Comparison of ENCODE assay signal across 15 cellular contexts in the genomic region with DNA sequence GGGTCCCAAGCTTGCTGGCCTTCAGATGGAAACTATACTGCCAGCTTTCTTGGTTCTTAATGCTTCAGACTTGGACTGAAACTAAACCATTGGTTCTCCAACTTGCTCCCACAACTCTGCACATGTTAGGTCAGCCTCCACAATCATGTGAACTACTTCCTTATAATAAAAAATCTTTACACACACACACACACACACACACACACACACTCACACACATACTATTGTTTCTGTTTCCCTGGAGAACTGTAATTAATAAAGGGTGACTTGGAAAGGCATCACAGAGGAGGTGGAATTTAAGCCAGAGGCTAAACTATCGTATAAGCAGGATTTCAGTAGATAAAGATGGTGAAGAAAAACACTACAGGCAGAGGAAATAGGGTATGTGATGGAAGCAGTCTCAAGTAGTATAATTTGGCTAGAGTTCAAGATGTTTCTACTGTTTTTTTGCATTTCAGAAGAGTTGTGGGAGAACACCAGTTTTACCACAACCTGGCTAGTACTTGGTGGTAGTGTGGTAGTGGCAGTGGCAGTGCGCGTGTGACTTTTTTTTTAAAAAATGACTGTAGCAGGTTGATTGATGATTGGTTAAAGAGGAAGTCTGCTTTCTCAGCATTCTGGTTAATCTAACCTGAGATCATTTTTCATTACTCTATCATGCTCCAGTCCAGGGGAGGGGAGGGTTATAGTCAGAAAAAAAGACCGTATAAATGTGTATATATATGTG.
A peak's percentile ranks its signal among the peaks of the same experiment; 100 is the strongest.
DNase-seq lines count a peak whose midpoint lies in the region; ATAC-seq and TF ChIP-seq lines count a peak whose summit lies in the region.
"Had no signal": no experiment of that assay in that cellular context is flagged by ENCODE, and none has a peak within 500 bp of the region (broad histone marks: within the 10 kb centered on the region; RNA-seq: fewer than 3 reads in every experiment).

No MANE protein-coding gene starts in this region.

- H3K36me3 ChIP-seq in mucosa of descending colon (ENCODE audit: low read depth) (no peaks in the 10 kb centered on the region), suprapubic skin (no peaks in the 10 kb centered on the region)

- peaks cover 29% of the 10 kb centered on the region for H3K9me3 Mint-ChIP-seq in activated CD4-positive, alpha-beta memory T cell treated with anti-CD3 and anti-CD28 coated beads, Interleukin-2, amount 10 ng/mL, durations not matched to agents 7 days and 5 days

- H3K36me3 Mint-ChIP-seq in activated CD4-positive, alpha-beta memory T cell treated with anti-CD3 and anti-CD28 coated beads, Interleukin-2, amount 10 ng/mL, durations not matched to agents 7 days and 5 days (ENCODE audit: low read depth) = peaks cover 45% of the 10 kb centered on the region

- 44% methylated on average over 4 of the region's 4 CpGs for WGBS in suprapubic skin

- no peak for TF ChIP-seq CTCF in HFF-Myc (IDR thresholded peaks at IDR 0.05; ENCODE audit: low read depth, low read length, missing control alignments)
- TF ChIP-seq CTCF in mucosa of descending colon (IDR thresholded peaks at IDR 0.05) = no peak
- TF ChIP-seq CTCF in suprapubic skin (IDR thresholded peaks at IDR 0.05) = no peak

- peak overlapping the region; percentile 75 for H3K27ac Mint-ChIP-seq in activated CD4-positive, alpha-beta memory T cell treated with anti-CD3 and anti-CD28 coated beads, Interleukin-2, amount 10 ng/mL, durations not matched to agents 7 days and 5 days
- H3K27ac Mint-ChIP-seq: HFFc6 had no signal

- H3K4me1 ChIP-seq in mucosa of descending colon (ENCODE audit: low read depth) = no peaks in the 10 kb centered on the region
- no peaks in the 10 kb centered on the region for H3K4me1 ChIP-seq in suprapubic skin

- POLR2A ChIA-PET in activated CD4-positive, alpha-beta memory T cell treated with anti-CD3 and anti-CD28 coated beads, Interleukin-2, amount 10 ng/mL, durations not matched to agents 7 days and 5 days (lab: Charles Lee) = interaction anchor here (0.6 to 1.0 kb wide), 2 partner anchors 13 to 68 kb away, joined by 3 read pairs; no protein-coding TSS in a partner anchor

- CTCF ChIA-PET in activated CD4-positive, alpha-beta memory T cell treated with anti-CD3 and anti-CD28 coated beads, Interleukin-2, amount 10 ng/mL, durations not matched to agents 7 days and 5 days (lab: Charles Lee) = interaction anchor here (0.7 kb wide), 1 partner anchor 9 kb away, joined by 3 read pairs; no protein-coding TSS in a partner anchor

- DNase-seq in NOMO-1 (lab: John Stamatoyannopoulos, UW; ENCODE audit: unreplicated experiment in 2 of 2) (peak; percentile 10 to 70), NOMO-1 treated with dmso at 0.1 percent for 144 hours (lab: John Stamatoyannopoulos, UW; ENCODE audit: unreplicated experiment) (no peak), HFF-Myc (ENCODE audit: extremely low read depth, low read depth) (peak; percentile 4), mucosa of descending colon (no peak), DMS 273 (lab: John Stamatoyannopoulos, UW; ENCODE audit: unreplicated experiment) (no peak), suprapubic skin (ENCODE audit: low spot score in 2 of 2) (no peak)
- DNase-seq in activated CD4-positive, alpha-beta memory T cell treated with anti-CD3 and anti-CD28 coated beads, Interleukin-2, amount 10 ng/mL, durations not matched to agents 7 days and 5 days = peak; percentile 26
- DNase-seq: aorta, dorsolateral prefrontal cortex, HFFc6, mammary epithelial cell, NCI-H1105 treated with DMSO at 0.1 percent for 48 hours, NCI-H446, SW 1271 had no signal

- no peak for TF ChIP-seq EP300 in suprapubic skin (IDR thresholded peaks at IDR 0.05)

- H3K4me3 ChIP-seq in HFF-Myc (replicated peaks; ENCODE audit: low read depth, low read length) (no peak overlapping the region), mucosa of descending colon (no peak overlapping the region), suprapubic skin (no peak overlapping the region)
- H3K4me3 ChIP-seq: dorsolateral prefrontal cortex had no signal

- no peaks in the 10 kb centered on the region for H3K27me3 ChIP-seq in suprapubic skin
- H3K27me3 ChIP-seq: dorsolateral prefrontal cortex had no signal

- no peaks in the 10 kb centered on the region for H3K27me3 Mint-ChIP-seq in activated CD4-positive, alpha-beta memory T cell treated with anti-CD3 and anti-CD28 coated beads, Interleukin-2, amount 10 ng/mL, durations not matched to agents 7 days and 5 days

- H3K9me3 ChIP-seq in mucosa of descending colon = no peaks in the 10 kb centered on the region
- H3K9me3 ChIP-seq in suprapubic skin = no peaks in the 10 kb centered on the region

- intact Hi-C loops in mucosa of descending colon (cut with DNase I, micrococcal nuclease) = no loop called here

- H3K4me1 Mint-ChIP-seq in activated CD4-positive, alpha-beta memory T cell treated with anti-CD3 and anti-CD28 coated beads, Interleukin-2, amount 10 ng/mL, durations not matched to agents 7 days and 5 days = peaks cover 24% of the 10 kb centered on the region

- ATAC-seq in mucosa of descending colon = peak; percentile 48
- ATAC-seq in GM18868 (IDR thresholded peaks at IDR 0.05; ENCODE audit: unreplicated experiment) = no peak

- TF ChIP-seq POLR2A in suprapubic skin (IDR thresholded peaks at IDR 0.05) = no peak

- no peak overlapping the region for H3K27ac ChIP-seq in suprapubic skin
- H3K27ac ChIP-seq: dorsolateral prefrontal cortex had no signal

- H3K4me3 Mint-ChIP-seq in activated CD4-positive, alpha-beta memory T cell treated with anti-CD3 and anti-CD28 coated beads, Interleukin-2, amount 10 ng/mL, durations not matched to agents 7 days and 5 days = peak overlapping the region; percentile 1
- H3K4me3 Mint-ChIP-seq: HFFc6 had no signal

Comparison
In these comparisons a context has a peak if more than half of its experiments do, and no peak if none do; other contexts are left out.
1. DNase-seq: peak in NOMO-1 (2 of 2), HFF-Myc (single experiment) and activated CD4-positive, alpha-beta memory T cell treated with anti-CD3 and anti-CD28 coated beads, Interleukin-2, amount 10 ng/mL, durations not matched to agents 7 days and 5 days (single experiment); none in NOMO-1 treated with dmso at 0.1 percent for 144 hours (single experiment), mucosa of descending colon (0 of 3), DMS 273 (single experiment) and suprapubic skin (0 of 2).